ENCODE assay signal across 21 cellular contexts in genomic region chr11:34431979-34432378, GRCh38. TPM values are rescaled to one million over a fixed set of nuclear protein-coding genes. Genes with fewer than 3 reads are reported as not detected.
"Had no signal": no experiment of that assay in that cellular context is flagged by ENCODE, and none has a peak within 500 bp of the region (broad histone marks: within the 10 kb centered on the region; RNA-seq: fewer than 3 reads in every experiment).

No MANE protein-coding gene starts in this region.

- H3K27ac ChIP-seq: colonic mucosa, esophagus muscularis mucosa, hepatocyte, neural progenitor cell, tibial artery, uterus had no signal

- DNase-seq: activated CD4-positive, alpha-beta T cell treated with anti-CD3 and anti-CD28 coated beads, Interleukin-2, amount 50 U/mL, for 48 hours; activated CD4-positive, CD25-positive, alpha-beta regulatory T cell treated with anti-CD3 and anti-CD28 coated beads, Interleukin-2, amount 50 U/mL, for 72 hours; activated CD8-positive, alpha-beta memory T cell treated with anti-CD3 and anti-CD28 coated beads, Interleukin-2, amount 10 ng/mL, durations not matched to agents 7 days and 5 days; activated gamma-delta T cell; activated T-cell treated with anti-CD3 and anti-CD28 coated beads, Interleukin-2, amount 50 U/mL, for 24 hours; central memory CD4-positive, alpha-beta T cell; colonic mucosa; islet precursor cell; midbrain; retina; stimulated activated CD4-positive, alpha-beta T cell treated with anti-CD3 and anti-CD28 coated beads, Interleukin-2, amount 100 ng/mL, for 48 hours; T1000; tibial artery; uterus had no signal

- H2AFZ ChIP-seq: hepatocyte, neural progenitor cell had no signal

- H3K27ac Mint-ChIP-seq: activated CD8-positive, alpha-beta memory T cell treated with anti-CD3 and anti-CD28 coated beads, Interleukin-2, amount 10 ng/mL, durations not matched to agents 7 days and 5 days; activated naive CD8-positive, alpha-beta T cell; activated T-cell treated with anti-CD3 and anti-CD28 coated beads, Interleukin-2, amount 50 U/mL, for 24 hours; brain; neural progenitor cell; stimulated activated memory B cell treated with anti-CD40 and anti-IgM and Interleukin-4, amounts not matched to agents 10 μg/mL and 1 μg/mL and 100 μg/mL, for 72 hours had no signal

- H3K4me2 ChIP-seq: hepatocyte, neural progenitor cell had no signal

- H3K36me3 ChIP-seq: colonic mucosa, esophagus muscularis mucosa, neural progenitor cell, tibial artery, uterus had no signal

- ATAC-seq: activated CD8-positive, alpha-beta memory T cell treated with anti-CD3 and anti-CD28 coated beads, Interleukin-2, amount 10 ng/mL, durations not matched to agents 7 days and 5 days; left lobe of liver; stimulated activated memory B cell treated with anti-CD40 and anti-IgM and Interleukin-4, amounts not matched to agents 10 μg/mL and 1 μg/mL and 100 μg/mL, for 72 hours had no signal

- H3K9me3 Mint-ChIP-seq: activated T-cell treated with anti-CD3 and anti-CD28 coated beads, Interleukin-2, amount 50 U/mL, for 24 hours; brain; neural progenitor cell; stimulated activated memory B cell treated with anti-CD40 and anti-IgM and Interleukin-4, amounts not matched to agents 10 μg/mL and 1 μg/mL and 100 μg/mL, for 72 hours had no signal

- H3K4me1 Mint-ChIP-seq: brain, neural progenitor cell had no signal

- H3K4me3 ChIP-seq: colonic mucosa, esophagus muscularis mucosa, hepatocyte, neural progenitor cell, tibial artery, uterus had no signal

- H3K27me3 ChIP-seq: colonic mucosa, esophagus muscularis mucosa, hepatocyte, neural progenitor cell, tibial artery, uterus had no signal

- H3K4me3 Mint-ChIP-seq: activated CD8-positive, alpha-beta memory T cell treated with anti-CD3 and anti-CD28 coated beads, Interleukin-2, amount 10 ng/mL, durations not matched to agents 7 days and 5 days; activated naive CD8-positive, alpha-beta T cell; activated T-cell treated with anti-CD3 and anti-CD28 coated beads, Interleukin-2, amount 50 U/mL, for 24 hours; brain; neural progenitor cell; stimulated activated memory B cell treated with anti-CD40 and anti-IgM and Interleukin-4, amounts not matched to agents 10 μg/mL and 1 μg/mL and 100 μg/mL, for 72 hours had no signal

- H3K4me1 ChIP-seq: colonic mucosa, esophagus muscularis mucosa, neural progenitor cell, tibial artery had no signal

- H3K36me3 Mint-ChIP-seq: activated CD8-positive, alpha-beta memory T cell treated with anti-CD3 and anti-CD28 coated beads, Interleukin-2, amount 10 ng/mL, durations not matched to agents 7 days and 5 days; activated naive CD8-positive, alpha-beta T cell; brain; neural progenitor cell; stimulated activated memory B cell treated with anti-CD40 and anti-IgM and Interleukin-4, amounts not matched to agents 10 μg/mL and 1 μg/mL and 100 μg/mL, for 72 hours had no signal

- H3K27me3 Mint-ChIP-seq: activated T-cell treated with anti-CD3 and anti-CD28 coated beads, Interleukin-2, amount 50 U/mL, for 24 hours had no signal

- H3K9me3 ChIP-seq: colonic mucosa, esophagus muscularis mucosa, tibial artery, uterus had no signal

- H3K79me2 ChIP-seq: hepatocyte had no signal

RNA-seq across cellular contexts. Expression of gene CAT, which starts 6.8 kb away (rescaled TPM):
- polyA plus RNA-seq: hepatocyte had no signal
